In genomic region chr12:124700810-124701594, GRCh38 we compare ENCODE assay signal across 12 cellular contexts.
DNase-seq lines count a peak whose midpoint lies in the region; ATAC-seq and TF ChIP-seq lines count a peak whose summit lies in the region.
"Had no signal": no experiment of that assay in that cellular context is flagged by ENCODE, and none has a peak within 500 bp of the region (broad histone marks: within the 10 kb centered on the region; RNA-seq: fewer than 3 reads in every experiment).

No MANE protein-coding gene starts in this region.

- peak overlapping the region; percentile 60 for H3K27ac Mint-ChIP-seq in neural progenitor cell
- H3K27ac Mint-ChIP-seq: effector memory CD8-positive, alpha-beta T cell had no signal

- H3K27ac ChIP-seq in breast epithelium (peak overlapping the region; percentile 82 to 84), mammary epithelial cell (ENCODE audit: insufficient read depth, low read depth, low read length) (no peak overlapping the region), neural progenitor cell (no peak overlapping the region), aorta (ENCODE audit: low read depth in 1 of 2, low read length in 2 of 2) (peak overlapping the region; percentile 62 to 94)

- peaks cover 16% of the 10 kb centered on the region for H3K27me3 Mint-ChIP-seq in neural progenitor cell (ENCODE audit: insufficient read depth, low read depth)

- DNase-seq in breast epithelium (ENCODE audit: low spot score in 2 of 2) (peak in 1 of 2 donors; percentile 76), mammary epithelial cell (no peak), fibroblast of villous mesenchyme (ENCODE audit: low read depth) (peak; percentile 33), neural progenitor cell (ENCODE audit: low spot score) (peak; percentile 62), aorta (peak; percentile 71 to 83), DMS79 treated with DMSO at 0.1 percent for 48 hours (lab: John Stamatoyannopoulos, UW) (no peak), amniotic stem cell (lab: John Stamatoyannopoulos, UW) (no peak)
- DNase-seq: activated T-cell treated with anti-CD3 and anti-CD28 coated beads, Interleukin-2, amount 50 U/mL, for 4 hours; effector memory CD8-positive, alpha-beta T cell; Kasumi-1; NCI-H526 had no signal

- CTCF ChIA-PET in mammary epithelial cell (lab: Charles Lee; ENCODE audit: low non-redundant PET) = no interaction called here

- H3K79me2 ChIP-seq in mammary epithelial cell (ENCODE audit: insufficient read depth, low read length) = no peaks in the 10 kb centered on the region
- no peaks in the 10 kb centered on the region for H3K79me2 ChIP-seq in neural progenitor cell (ENCODE audit: low read depth)

- peak in 1 of 3 donors; percentile 10 for TF ChIP-seq CTCF in breast epithelium (IDR thresholded peaks at IDR 0.05)
- TF ChIP-seq CTCF in mammary epithelial cell (conservative IDR thresholded peaks at IDR 0.05 in 1 of 2, IDR thresholded peaks at IDR 0.05 in 1 of 2; ENCODE audit: extremely low read depth in 1 of 2, insufficient read depth in 1 of 2, low read depth in 1 of 2, low read length in 2 of 2) = no peak
- no peak for TF ChIP-seq CTCF in fibroblast of villous mesenchyme (IDR thresholded peaks at IDR 0.05; ENCODE audit: insufficient read depth, low read depth, low read length)
- no peak for TF ChIP-seq CTCF in neural progenitor cell (IDR thresholded peaks at IDR 0.05)

- 52% methylated on average over 11 of the region's 17 CpGs for WGBS in mammary epithelial cell (ENCODE audit: low coverage, missing lambda C conversion rate)
- 2 to 5% methylated on average over 17 of the region's 17 CpGs for WGBS in aorta, 2 donors

- H3K4me1 ChIP-seq in breast epithelium = peaks cover 0 to 11% of the 10 kb centered on the region in 2 donors
- H3K4me1 ChIP-seq in mammary epithelial cell (ENCODE audit: insufficient read depth, low read length) = no peaks in the 10 kb centered on the region
- H3K4me1 ChIP-seq in neural progenitor cell = peaks cover 13% of the 10 kb centered on the region
- peaks cover 0 to 3% of the 10 kb centered on the region in 2 donors for H3K4me1 ChIP-seq in aorta (ENCODE audit: control insufficient read depth in 1 of 2, insufficient read depth in 2 of 2, low read length in 2 of 2)

- no peak overlapping the region for H2AFZ ChIP-seq in mammary epithelial cell (ENCODE audit: low read depth, low read length)
- H2AFZ ChIP-seq in neural progenitor cell (replicated peaks) = no peak overlapping the region

- H3F3A ChIP-seq in neural progenitor cell (ENCODE audit: low read depth) = peaks cover 9% of the 10 kb centered on the region

- in situ Hi-C loops in mammary epithelial cell (cut with MboI; ENCODE audit: low sequenced_read_pairs in 2 of 2) = no loop called here

- dilution Hi-C loops in mammary epithelial cell (cut with HindIII; ENCODE audit: low sequenced_read_pairs) = no loop called here

- H3K27me3 ChIP-seq in breast epithelium (no peaks in the 10 kb centered on the region), mammary epithelial cell (ENCODE audit: insufficient read depth, low read length) (peaks cover 1% of the 10 kb centered on the region), neural progenitor cell (no peaks in the 10 kb centered on the region), aorta (ENCODE audit: control insufficient read depth in 1 of 2, insufficient read depth in 2 of 2, low read length in 1 of 2) (no peaks in the 10 kb centered on the region)

- H3K4me3 Mint-ChIP-seq in neural progenitor cell = no peak overlapping the region
- H3K4me3 Mint-ChIP-seq: activated T-cell treated with anti-CD3 and anti-CD28 coated beads, Interleukin-2, amount 50 U/mL, for 4 hours; effector memory CD8-positive, alpha-beta T cell had no signal

- H3K4me2 ChIP-seq in mammary epithelial cell (ENCODE audit: insufficient read depth, low read depth, low read length) (no peak overlapping the region), neural progenitor cell (no peak overlapping the region)

- H3K9me3 Mint-ChIP-seq in neural progenitor cell = no peaks in the 10 kb centered on the region
- H3K9me3 Mint-ChIP-seq: activated T-cell treated with anti-CD3 and anti-CD28 coated beads, Interleukin-2, amount 50 U/mL, for 4 hours; effector memory CD8-positive, alpha-beta T cell had no signal

- H3K9ac ChIP-seq in mammary epithelial cell (ENCODE audit: insufficient read depth, low read length) = no peak overlapping the region
- no peak overlapping the region for H3K9ac ChIP-seq in neural progenitor cell

- ATAC-seq in aorta (ENCODE audit: low FRiP score) (peak; percentile 76), GM18907 (IDR thresholded peaks at IDR 0.05; ENCODE audit: unreplicated experiment) (no peak)
- ATAC-seq: activated T-cell treated with anti-CD3 and anti-CD28 coated beads, Interleukin-2, amount 50 U/mL, for 4 hours; effector memory CD8-positive, alpha-beta T cell had no signal

- H3K36me3 Mint-ChIP-seq in neural progenitor cell = no peaks in the 10 kb centered on the region

- H3K9me3 ChIP-seq in breast epithelium (no peaks in the 10 kb centered on the region), mammary epithelial cell (replicated peaks; ENCODE audit: insufficient read depth, low read length) (no peaks in the 10 kb centered on the region), neural progenitor cell (ENCODE audit: low read depth) (no peaks in the 10 kb centered on the region), aorta (ENCODE audit: control insufficient read depth, low read length) (no peaks in the 10 kb centered on the region)

- no TSS peak for BruUV-seq in mammary epithelial cell (replicated peaks; lab: Mats Ljungman, UMichigan)

- TF ChIP-seq POLR2A in breast epithelium (IDR thresholded peaks at IDR 0.05) = no peak

- no peaks in the 10 kb centered on the region for H3K36me3 ChIP-seq in breast epithelium
- no peaks in the 10 kb centered on the region for H3K36me3 ChIP-seq in mammary epithelial cell (ENCODE audit: insufficient read depth, low read length)
- H3K36me3 ChIP-seq in neural progenitor cell = no peaks in the 10 kb centered on the region
- H3K36me3 ChIP-seq in aorta (ENCODE audit: control insufficient read depth in 1 of 2, insufficient read depth in 2 of 2, low read length in 1 of 2) = no peaks in the 10 kb centered on the region

- peaks cover 24% of the 10 kb centered on the region for H3K4me1 Mint-ChIP-seq in neural progenitor cell

- H4K20me1 ChIP-seq in mammary epithelial cell (ENCODE audit: insufficient read depth, low read length) (no peaks in the 10 kb centered on the region), neural progenitor cell (ENCODE audit: low read depth) (no peaks in the 10 kb centered on the region)

- H3K4me3 ChIP-seq in breast epithelium = no peak overlapping the region
- no peak overlapping the region for H3K4me3 ChIP-seq in mammary epithelial cell (replicated peaks in 1 of 3; ENCODE audit: insufficient read depth in 1 of 3, low read depth in 2 of 3, low read length in 3 of 3)
- no peak overlapping the region for H3K4me3 ChIP-seq in fibroblast of villous mesenchyme (ENCODE audit: low read depth, low read length)
- H3K4me3 ChIP-seq in neural progenitor cell = no peak overlapping the region
- no peak overlapping the region for H3K4me3 ChIP-seq in aorta (ENCODE audit: low read length in 2 of 2)

- intact Hi-C loops in breast epithelium (cut with DNase I; ENCODE audit: low total_unique reads) (loop anchor here (5.0 kb wide), 1 partner anchor 1179 kb away; no protein-coding TSS in a partner anchor), mammary epithelial cell (cut with micrococcal nuclease) (no loop called here), aorta (cut with DNase I) (no loop called here)

Comparison
In these comparisons a context has a peak if more than half of its experiments do, and no peak if none do; other contexts are left out.
1. H3K27ac ChIP-seq: peak in breast epithelium (2 of 2) and aorta (2 of 2); none in mammary epithelial cell (single experiment) and neural progenitor cell (single experiment).
2. DNase-seq: peak in fibroblast of villous mesenchyme (single experiment), neural progenitor cell (single experiment) and aorta (2 of 2); none in mammary epithelial cell (single experiment), DMS79 treated with DMSO at 0.1 percent for 48 hours (single experiment) and amniotic stem cell (single experiment).